8 cellular contexts compared by ENCODE assay signal in genomic region chr2:105235388-105236059, GRCh38. TPM values are rescaled to one million over a fixed set of nuclear protein-coding genes. Genes with fewer than 3 reads are reported as not detected.
DNase-seq lines count a peak whose midpoint lies in the region; ATAC-seq and TF ChIP-seq lines count a peak whose summit lies in the region.

No MANE protein-coding gene starts in this region.

- no peaks in the 10 kb centered on the region for H3K36me3 ChIP-seq in lower lobe of right lung

- no peaks in the 10 kb centered on the region for H3K9me3 ChIP-seq in lower lobe of right lung

- ATAC-seq in GM18498 (IDR thresholded peaks at IDR 0.05; ENCODE audit: unreplicated experiment) (peak; percentile 60), HG03196 (IDR thresholded peaks at IDR 0.05; ENCODE audit: unreplicated experiment) (peak; percentile 57), lower lobe of right lung (peak; percentile 58 to 63)

- TF ChIP-seq CTCF in coronary artery (IDR thresholded peaks at IDR 0.05) (peak; percentile 53), lower lobe of right lung (IDR thresholded peaks at IDR 0.05) (peak; percentile 72)

- no peaks in the 10 kb centered on the region for H3K4me1 ChIP-seq in lower lobe of right lung

- H3K27me3 ChIP-seq in lower lobe of right lung (ENCODE audit: low read depth), result peaks cover 5% of the 10 kb centered on the region

- peak; percentile 86 for DNase-seq in A172 (ENCODE audit: low spot score)
- peak; percentile 74 for DNase-seq in NCI-H510A treated with DMSO at 0.1 percent for 48 hours (lab: John Stamatoyannopoulos, UW)
- peak; percentile 84 for DNase-seq in activated CD4-positive, alpha-beta T cell treated with anti-CD3 and anti-CD28 coated beads for 48 hours
- no peak for DNase-seq in coronary artery (ENCODE audit: low spot score)
- peak; percentile 82 for DNase-seq in lower lobe of right lung
- DNase-seq in stimulated activated CD4-positive, alpha-beta T cell treated with anti-CD3 and anti-CD28 coated beads, TNF-alpha, amount 100 ng/mL, for 48 hours (ENCODE audit: low read depth in 3 of 3), result peak; percentile 37 to 65 (median 54)

- intact Hi-C loops in lower lobe of right lung (cut with DNase I), result loop anchor here (10.0 kb wide), 1 partner anchor 121 kb away; no protein-coding TSS in a partner anchor

- H3K27ac ChIP-seq in coronary artery (no peak overlapping the region), lower lobe of right lung (no peak overlapping the region)

- H3K4me3 ChIP-seq in coronary artery, result no peak overlapping the region
- H3K4me3 ChIP-seq in lower lobe of right lung, result no peak overlapping the region

RNA-seq across cellular contexts. Expression of gene GPR45, which starts 6.0 kb away (rescaled TPM):
- total RNA-seq in A172 (2014; rRNA removed; shearing (Covaris generic)), result not detected in 2 replicates
- total RNA-seq in lower lobe of right lung, result not detected
